Comparison of ENCODE assay signal across 8 cellular contexts in genomic region chr14:88129306-88130056, GRCh38.
DNase-seq lines count a peak whose midpoint lies in the region; ATAC-seq, FAIRE-seq and TF ChIP-seq lines count a peak whose summit lies in the region.

No MANE protein-coding gene starts in this region.

- intact Hi-C loops in A673 (cut with micrococcal nuclease; ENCODE audit: unreplicated experiment), result no loop called here

- no peak overlapping the region for H3K4me2 ChIP-seq in H1 (ENCODE audit: insufficient read depth in 1 of 2, low read depth in 2 of 2, low read length in 2 of 2)
- no peak overlapping the region for H3K4me2 ChIP-seq in neural cell (ENCODE audit: low read length)

- no peak overlapping the region for H2AK5ac ChIP-seq in H1 (ENCODE audit: low read depth, low read length)

- no peak overlapping the region for H3K18ac ChIP-seq in H1 (ENCODE audit: extremely low read depth, low read length)

- H3K4ac ChIP-seq in H1 (replicated peaks; ENCODE audit: insufficient read length, low read depth, low read length), result no peak overlapping the region

- TF ChIP-seq EP300 in H1 (IDR thresholded peaks at IDR 0.05; ENCODE audit: borderline replicate concordance in 1 of 2, low read depth in 2 of 2, low read length in 2 of 2), result no peak
- TF ChIP-seq EP300 in neural cell (conservative IDR thresholded peaks at IDR 0.05; ENCODE audit: poor library complexity, severe bottlenecking), result no peak

- TF ChIP-seq RAD21 in H1 (IDR thresholded peaks at IDR 0.05 in 1 of 2, conservative IDR thresholded peaks at IDR 0.05 in 1 of 2; ENCODE audit: low read depth in 2 of 2, low read length in 2 of 2) (peak; percentile 25 to 42), neural cell (conservative IDR thresholded peaks at IDR 0.05) (no peak)

- ATAC-seq in GM18907 (IDR thresholded peaks at IDR 0.05; ENCODE audit: unreplicated experiment) (peak; percentile 77), HG02763 (IDR thresholded peaks at IDR 0.05; ENCODE audit: unreplicated experiment) (no peak)

- no peak overlapping the region for H2BK12ac ChIP-seq in H1 (ENCODE audit: low read depth, low read length)

- DNase-seq in A673 (ENCODE audit: low spot score) (peak; percentile 88), NCI-H460 (ENCODE audit: extremely low read depth, low read depth) (peak; percentile 58), H1 (ENCODE audit: low read depth in 1 of 2, low spot score in 2 of 2) (no peak), SW480 (ENCODE audit: low spot score) (no peak), NCI-H2029 treated with DMSO at 0.1 percent for 48 hours (lab: John Stamatoyannopoulos, UW) (no peak)

- H3K56ac ChIP-seq in H1 (replicated peaks; ENCODE audit: insufficient read length, low read depth, low read length), result no peak overlapping the region

- CTCF ChIA-PET in A673 (lab: Charles Lee), result interaction anchor here (0.6 to 0.7 kb wide), 2 partner anchors 36 to 185 kb away, joined by 3 read pairs; no protein-coding TSS in a partner anchor
- CTCF ChIA-PET in H1 (lab: Charles Lee; ENCODE audit: partially characterized antibody), result interaction anchor here (0.6 to 1.4 kb wide), 8 partner anchors 10 to 1118 kb away, joined by 3 to 5 read pairs (median 4); no protein-coding TSS in a partner anchor

- no peak overlapping the region for H2BK15ac ChIP-seq in H1 (ENCODE audit: low read length)

- peak overlapping the region; percentile 36 for H3K27ac ChIP-seq in A673 (ENCODE audit: low read depth, low read length, poor library complexity, severe bottlenecking)
- no peak overlapping the region for H3K27ac ChIP-seq in H1 (ENCODE audit: low read depth, low read length)
- peak overlapping the region; percentile 6 for H3K27ac ChIP-seq in neural cell (ENCODE audit: low read length)

- H3K9ac ChIP-seq in H1 (replicated peaks in 1 of 4; ENCODE audit: extremely low read depth in 1 of 4, low read depth in 3 of 4, low read length in 3 of 4), result no peak overlapping the region
- H3K9ac ChIP-seq in neural cell (ENCODE audit: low read length), result no peak overlapping the region

- H3K4me3 ChIP-seq in A673 (ENCODE audit: low read depth, low read length, poor library complexity, severe bottlenecking) (no peak overlapping the region), H1 (ENCODE audit: extremely low read depth in 1 of 4, insufficient read depth in 2 of 4, low read depth in 3 of 4, low read length in 4 of 4) (no peak overlapping the region), neural cell (ENCODE audit: low read length) (no peak overlapping the region)

- POLR2A ChIA-PET in A673 (lab: Charles Lee; ENCODE audit: low non-redundant PET) (no interaction called here), H1 (lab: Charles Lee; ENCODE audit: partially characterized antibody) (interaction anchor here (0.7 kb wide), 1 partner anchor 137 kb away, joined by 3 read pairs; no protein-coding TSS in a partner anchor)

- no peaks in the 10 kb centered on the region for H3K4me1 ChIP-seq in A673 (ENCODE audit: insufficient read depth, low read length, poor library complexity, severe bottlenecking)
- H3K4me1 ChIP-seq in H1 (replicated peaks in 1 of 4; ENCODE audit: control insufficient read depth in 3 of 4, insufficient read depth in 4 of 4, low read length in 3 of 4), result no peaks in the 10 kb centered on the region

- no peak overlapping the region for H3K23ac ChIP-seq in H1 (ENCODE audit: insufficient read length)

- no TSS peak for BruUV-seq in A673 (replicated peaks; lab: Mats Ljungman, UMichigan)

- WGBS in H1 (ENCODE audit: extremely low coverage in 1 of 2, insufficient coverage in 1 of 2, insufficient read length in 1 of 2, insufficient replicate concordance in 2 of 2, low coverage in 1 of 2, low lambda C conversion rate in 2 of 2, missing lambda C conversion rate in 1 of 2), 2 experiments, result 76% methylated on average over 2 of the region's 2 CpGs; no CpG with 5 or more reads in 1 of the 2 experiments

- H4K5ac ChIP-seq in H1 (ENCODE audit: insufficient read length, low read depth, low read length), result no peak overlapping the region

- H3K27me3 ChIP-seq in A673 (replicated peaks; ENCODE audit: insufficient read depth, low read depth, low read length, poor library complexity) (no peaks in the 10 kb centered on the region), H1 (replicated peaks in 1 of 4; ENCODE audit: control insufficient read depth in 3 of 4, extremely low read depth in 1 of 4, insufficient read depth in 3 of 4, low read length in 3 of 4) (peaks cover 0 to 1% (median 0%) of the 10 kb centered on the region in 4 experiments; a peak in 1 of 7 replicates), neural cell (ENCODE audit: insufficient read depth, low read depth, low read length) (no peaks in the 10 kb centered on the region)

- no peak overlapping the region for H2BK120ac ChIP-seq in H1 (replicated peaks; ENCODE audit: low read depth, low read length)

- H3F3A ChIP-seq in neural cell (ENCODE audit: insufficient read depth, low read length, poor library complexity, severe bottlenecking), result no peaks in the 10 kb centered on the region

- 0 out of 2 replicates have a peak, but pooled peaks have one; percentile 26 for TF ChIP-seq CTCF in A673 (conservative IDR thresholded peaks at IDR 0.05; ENCODE audit: low read depth, low read length)
- TF ChIP-seq CTCF in H1 (IDR thresholded peaks at IDR 0.05; ENCODE audit: control extremely low read depth in 1 of 3, insufficient read depth in 1 of 3, low read depth in 1 of 3, low read length in 3 of 3), result no peak
- peak; percentile 9 for TF ChIP-seq CTCF in neural cell (IDR thresholded peaks at IDR 0.05; ENCODE audit: poor library complexity, severe bottlenecking)

- H4K91ac ChIP-seq in H1 (replicated peaks; ENCODE audit: insufficient read length, low read length), result no peak overlapping the region

- no peaks in the 10 kb centered on the region for H3K79me1 ChIP-seq in H1 (ENCODE audit: low read depth, low read length)

- H3K79me2 ChIP-seq in H1 (ENCODE audit: control insufficient read depth in 1 of 2, insufficient read depth in 2 of 2, low read length in 2 of 2) (no peaks in the 10 kb centered on the region), neural cell (replicated peaks; ENCODE audit: insufficient read depth, low read length) (no peaks in the 10 kb centered on the region)

- H3K14ac ChIP-seq in H1 (ENCODE audit: insufficient read length), result no peak overlapping the region

- H3K36me3 ChIP-seq in A673 (ENCODE audit: insufficient read depth, low read length, poor library complexity, severe bottlenecking) (no peaks in the 10 kb centered on the region), H1 (ENCODE audit: control insufficient read depth in 2 of 4, insufficient read depth in 4 of 4, low read length in 3 of 4) (no peaks in the 10 kb centered on the region), neural cell (ENCODE audit: insufficient read depth, low read length) (no peaks in the 10 kb centered on the region)

- H3K9me3 ChIP-seq in A673 (ENCODE audit: low read depth, low read length, poor library complexity, severe bottlenecking) (no peaks in the 10 kb centered on the region), H1 (ENCODE audit: insufficient read depth in 2 of 2, low read depth in 1 of 2, low read length in 1 of 2) (no peaks in the 10 kb centered on the region), neural cell (ENCODE audit: low read length) (no peaks in the 10 kb centered on the region)

- H2AFZ ChIP-seq in H1 (ENCODE audit: low read length), result peak overlapping the region; percentile 12; the same call in 1 of the 2 replicates
- no peak overlapping the region for H2AFZ ChIP-seq in neural cell (ENCODE audit: low read depth, low read length)

- no peak for TF ChIP-seq POLR2A in H1 (IDR thresholded peaks at IDR 0.05; ENCODE audit: control extremely low read depth in 1 of 2, low read depth in 2 of 2, low read length in 2 of 2)

- no peak for FAIRE-seq in H1 (lab: Jason Lieb, UNC)

- no peak overlapping the region for H4K8ac ChIP-seq in H1 (ENCODE audit: extremely low read depth, insufficient read depth, low read length)

- H2BK5ac ChIP-seq in H1 (ENCODE audit: low read depth, low read length), result no peak overlapping the region

- no peaks in the 10 kb centered on the region for H3K9me2 ChIP-seq in neural cell (ENCODE audit: insufficient read depth, low read length)

- H4K20me1 ChIP-seq in H1 (replicated peaks in 1 of 2; ENCODE audit: control insufficient read depth in 1 of 2, insufficient read depth in 2 of 2, low read length in 2 of 2), result no peaks in the 10 kb centered on the region
- H4K20me1 ChIP-seq in neural cell (ENCODE audit: insufficient read depth), result no peaks in the 10 kb centered on the region

- no peak overlapping the region for H2BK20ac ChIP-seq in H1 (ENCODE audit: low read length)

- no peaks in the 10 kb centered on the region for H3K23me2 ChIP-seq in H1 (ENCODE audit: low read depth, low read length)

TF ChIP-seq in H1, 55 proteins besides CTCF, POLR2A, EP300 and RAD21 (continues in another document):
- TF ChIP-seq GABPA (IDR thresholded peaks at IDR 0.05; ENCODE audit: borderline replicate concordance, insufficient read depth, low read length), result no peak
- TF ChIP-seq CHD2 (IDR thresholded peaks at IDR 0.05; ENCODE audit: low read length), result no peak
- no peak for TF ChIP-seq MAFK (IDR thresholded peaks at IDR 0.05; ENCODE audit: low read depth, low read length)
- TF ChIP-seq ASH2L (IDR thresholded peaks at IDR 0.05; ENCODE audit: low read length), result no peak
- no peak for TF ChIP-seq CHD1 (IDR thresholded peaks at IDR 0.05; ENCODE audit: low read depth, low read length)
- no peak for TF ChIP-seq JUND (IDR thresholded peaks at IDR 0.05; ENCODE audit: low read length)
- TF ChIP-seq CTBP2 (IDR thresholded peaks at IDR 0.05; ENCODE audit: borderline replicate concordance, insufficient read depth, insufficient read length, low read length), result no peak
- no peak for TF ChIP-seq EGR1 (IDR thresholded peaks at IDR 0.05; ENCODE audit: borderline replicate concordance, low read depth, low read length)
- no peak for TF ChIP-seq SP1 (IDR thresholded peaks at IDR 0.05; ENCODE audit: low read depth, low read length)
- TF ChIP-seq GTF2F1 (IDR thresholded peaks at IDR 0.05; ENCODE audit: borderline replicate concordance, low read depth, low read length), result no peak

TF ChIP-seq in neural cell, 6 proteins besides CTCF, POLR2A, EP300 and RAD21 (continues in another document):
- TF ChIP-seq MXI1 (conservative IDR thresholded peaks at IDR 0.05; ENCODE audit: poor library complexity, severe bottlenecking), result no peak

Comparison
In these comparisons a context has a peak if more than half of its experiments do, and no peak if none do; other contexts are left out.
1. DNase-seq: peak in A673 (single experiment) and NCI-H460 (single experiment); none in H1 (0 of 2), SW480 (single experiment) and NCI-H2029 treated with DMSO at 0.1 percent for 48 hours (single experiment).
2. CTCF ChIP-seq: peak in A673 (single experiment) and neural cell (single experiment); none in H1 (0 of 3).